Comparison of ENCODE assay signal across 1 cellular context in the genomic region with DNA sequence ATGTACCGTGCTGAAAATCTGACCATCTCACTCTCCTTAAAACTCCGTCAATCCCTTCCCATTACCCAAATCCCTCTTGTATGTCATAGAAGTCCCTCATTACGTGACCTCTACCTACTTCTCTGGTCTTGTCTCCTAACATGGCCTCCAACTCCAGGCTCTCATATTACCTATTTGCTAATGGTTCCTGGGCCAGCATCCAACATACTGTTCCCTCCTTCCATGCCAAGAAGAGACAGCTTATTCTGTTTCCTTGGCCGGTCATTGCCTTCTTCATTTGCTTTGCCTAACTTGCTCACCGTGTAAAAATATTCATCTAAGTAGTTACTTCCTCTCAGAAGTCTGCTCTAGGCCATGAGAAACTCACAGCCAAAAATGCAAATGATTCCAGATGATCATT.
TF ChIP-seq lines count a peak whose summit lies in the region.

No MANE protein-coding gene starts in this region.

TF ChIP-seq in HepG2, 621 proteins besides CTCF, POLR2A, EP300 and RAD21:
- no peak for TF ChIP-seq HOXA9 (CRISPR knock-in tag; IDR thresholded peaks at IDR 0.05; ENCODE audit: borderline replicate concordance)
- no peak for TF ChIP-seq NFIB (CRISPR knock-in tag; IDR thresholded peaks at IDR 0.05; ENCODE audit: borderline replicate concordance)
- no peak for TF ChIP-seq CHD2 (IDR thresholded peaks at IDR 0.05; ENCODE audit: low read depth, low read length)
